Comparison of ENCODE assay signal across 10 cellular contexts in genomic region chr9:136075881-136076678, GRCh38. TPM values are rescaled to one million over a fixed set of nuclear protein-coding genes. Genes with fewer than 3 reads are reported as not detected.
DNase-seq lines count a peak whose midpoint lies in the region; ATAC-seq and TF ChIP-seq lines count a peak whose summit lies in the region.
"Had no signal": no experiment of that assay in that cellular context is flagged by ENCODE, and none has a peak within 500 bp of the region (broad histone marks: within the 10 kb centered on the region; RNA-seq: fewer than 3 reads in every experiment).

No MANE protein-coding gene starts in this region.

- no peak overlapping the region for H2BK5ac ChIP-seq in IMR-90 (ENCODE audit: low read depth, low read length, poor library complexity, severe bottlenecking)

- H2BK15ac ChIP-seq in IMR-90 (ENCODE audit: low read depth, low read length), result no peak overlapping the region

- no peaks in the 10 kb centered on the region for H3K27me3 Mint-ChIP-seq in activated CD8-positive, alpha-beta T cell treated with anti-CD3 and anti-CD28 coated beads for 36 hours
- H3K27me3 Mint-ChIP-seq in naive thymus-derived CD4-positive, alpha-beta T cell, result peaks cover 0 to 6% (median 0%) of the 10 kb centered on the region in 5 donors

- H3K56ac ChIP-seq in IMR-90 (ENCODE audit: extremely low read depth, insufficient read depth, low read length), result no peak overlapping the region

- no peaks in the 10 kb centered on the region for H3K36me3 Mint-ChIP-seq in activated CD8-positive, alpha-beta T cell treated with anti-CD3 and anti-CD28 coated beads for 36 hours (ENCODE audit: low read depth)
- H3K36me3 Mint-ChIP-seq in naive thymus-derived CD4-positive, alpha-beta T cell, result no peaks in the 10 kb centered on the region

- peak overlapping the region; percentile 5 to 76 (median 61); a peak in 19 of 22 replicates for H3K27ac ChIP-seq in BLaER1 treated with 17β-estradiol and CSF1 and Interleukin-3, amounts not matched to agents 10 nM and 100 nM
- no peak overlapping the region for H3K27ac ChIP-seq in IMR-90 (ENCODE audit: insufficient read depth, low read length)
- H3K27ac ChIP-seq in naive thymus-derived CD4-positive, alpha-beta T cell (ENCODE audit: low read depth, low read length), result no peak overlapping the region

- intact Hi-C loops in IMR-90 (cut with micrococcal nuclease), result no loop called here
- intact Hi-C loops in activated CD8-positive, alpha-beta T cell treated with anti-CD3 and anti-CD28 coated beads for 36 hours (cut with micrococcal nuclease), result no loop called here
- intact Hi-C loops in naive thymus-derived CD4-positive, alpha-beta T cell (cut with micrococcal nuclease), result loop anchor here in 1 of 2 donors (10.0 kb wide), 1 partner anchor 51 kb away; no protein-coding TSS in a partner anchor

- H3K4me2 ChIP-seq in BLaER1 treated with 17β-estradiol and CSF1 and Interleukin-3, amounts not matched to agents 10 nM and 100 nM, result peak overlapping the region; percentile 67 to 94 (median 75)
- H3K4me2 ChIP-seq in IMR-90 (ENCODE audit: low read depth, low read length), result no peak overlapping the region

- H3K9me1 ChIP-seq in IMR-90 (ENCODE audit: insufficient read depth, low read length), result peaks cover 7% of the 10 kb centered on the region

- no peak overlapping the region for H4K91ac ChIP-seq in IMR-90 (ENCODE audit: insufficient read depth, low read depth, low read length)

- WGBS in IMR-90 (ENCODE audit: extremely low coverage in 2 of 2, insufficient read length in 1 of 2), 2 experiments, result 92% methylated on average over 16 of the region's 26 CpGs; no CpG with 5 or more reads in 1 of the 2 experiments

- ATAC-seq in IMR-90 (ENCODE audit: low read depth), result no peak
- ATAC-seq in activated CD8-positive, alpha-beta T cell treated with anti-CD3 and anti-CD28 coated beads for 36 hours, result peak; percentile 77
- ATAC-seq in naive thymus-derived CD4-positive, alpha-beta T cell, result peak; percentile 81

- no peak overlapping the region for H3K27ac Mint-ChIP-seq in activated CD8-positive, alpha-beta T cell treated with anti-CD3 and anti-CD28 coated beads for 36 hours
- H3K27ac Mint-ChIP-seq in naive thymus-derived CD4-positive, alpha-beta T cell, result peak overlapping the region in 8 of 9 donors; percentile 16 to 83 (median 62)

- no TSS peak for BruUV-seq in IMR-90 (replicated peaks; lab: Mats Ljungman, UMichigan)

- peak overlapping the region in 3 of 10 experiments; percentile 0 to 13 (median 12); a peak in 4 of 20 replicates for H3K4me3 ChIP-seq in BLaER1 treated with 17β-estradiol and CSF1 and Interleukin-3, amounts not matched to agents 10 nM and 100 nM
- H3K4me3 ChIP-seq in IMR-90 (ENCODE audit: insufficient read depth, low read depth, low read length), result no peak overlapping the region
- no peak overlapping the region for H3K4me3 ChIP-seq in naive thymus-derived CD4-positive, alpha-beta T cell (ENCODE audit: low read length)
- H3K4me3 ChIP-seq: MG63 had no signal

- no peak overlapping the region for H2BK20ac ChIP-seq in IMR-90 (ENCODE audit: low read depth, low read length)

- in situ Hi-C loops in IMR-90 (cut with MboI; ENCODE audit: low sequenced_read_pairs), result no loop called here
- in situ Hi-C loops in GM13976 (cut with MboI; ENCODE audit: low sequenced_read_pairs, unreplicated experiment), result no loop called here

- POLR2A ChIA-PET in IMR-90 (lab: Charles Lee; ENCODE audit: unreplicated experiment), result no interaction called here
- POLR2A ChIA-PET in activated CD8-positive, alpha-beta T cell treated with anti-CD3 and anti-CD28 coated beads for 36 hours (lab: Charles Lee), result no interaction called here
- POLR2A ChIA-PET in naive thymus-derived CD4-positive, alpha-beta T cell (lab: Charles Lee), result no interaction called here

- H4K20me1 ChIP-seq in BLaER1 treated with 17β-estradiol and CSF1 and Interleukin-3, amounts not matched to agents 10 nM and 100 nM, result peaks cover 0 to 75% (median 0%) of the 10 kb centered on the region in 11 experiments; a peak in 6 of 22 replicates
- H4K20me1 ChIP-seq in IMR-90 (ENCODE audit: insufficient read depth, low read length), result peaks cover 75% of the 10 kb centered on the region

- no peak for TF ChIP-seq RAD21 in IMR-90 (IDR thresholded peaks at IDR 0.05; ENCODE audit: low read length)

- H3K14ac ChIP-seq in IMR-90 (replicated peaks; ENCODE audit: low read depth, low read length), result no peak overlapping the region

- H3K18ac ChIP-seq in IMR-90 (ENCODE audit: low read depth, low read length), result no peak overlapping the region

- H3K4me1 Mint-ChIP-seq in activated CD8-positive, alpha-beta T cell treated with anti-CD3 and anti-CD28 coated beads for 36 hours (ENCODE audit: low read depth), result peaks cover 12% of the 10 kb centered on the region
- peaks cover 2 to 28% (median 16%) of the 10 kb centered on the region in 7 donors for H3K4me1 Mint-ChIP-seq in naive thymus-derived CD4-positive, alpha-beta T cell

- peaks cover 0 to 10% (median 0%) of the 10 kb centered on the region in 11 experiments; a peak in 3 of 22 replicates for H3K27me3 ChIP-seq in BLaER1 treated with 17β-estradiol and CSF1 and Interleukin-3, amounts not matched to agents 10 nM and 100 nM
- H3K27me3 ChIP-seq in IMR-90 (ENCODE audit: control insufficient read depth, insufficient read depth, low read length), result no peaks in the 10 kb centered on the region
- H3K27me3 ChIP-seq in naive thymus-derived CD4-positive, alpha-beta T cell (ENCODE audit: control insufficient read depth in 2 of 2, insufficient read depth in 2 of 2, low read length in 2 of 2), result no peaks in the 10 kb centered on the region
- H3K27me3 ChIP-seq: MG63 had no signal

- peaks cover 35 to 66% (median 61%) of the 10 kb centered on the region in 10 experiments for H3K4me1 ChIP-seq in BLaER1 treated with 17β-estradiol and CSF1 and Interleukin-3, amounts not matched to agents 10 nM and 100 nM
- H3K4me1 ChIP-seq in IMR-90 (ENCODE audit: control insufficient read depth, insufficient read depth, low read length), result peaks cover 2% of the 10 kb centered on the region; the same call in 1 of the 2 replicates
- H3K4me1 ChIP-seq in naive thymus-derived CD4-positive, alpha-beta T cell (ENCODE audit: control insufficient read depth in 2 of 2, insufficient read depth in 2 of 2, low read length in 2 of 2), result peaks cover 0 to 4% of the 10 kb centered on the region in 2 donors

- H3K79me1 ChIP-seq in IMR-90 (ENCODE audit: low read depth in 1 of 2, low read length in 2 of 2), result peaks cover 29 to 74% of the 10 kb centered on the region in 2 experiments

- no peak overlapping the region for H4K8ac ChIP-seq in IMR-90 (ENCODE audit: low read depth in 2 of 2, low read length in 2 of 2)

- no peak overlapping the region for H2AK5ac ChIP-seq in IMR-90 (ENCODE audit: low read depth, low read length)

- H3K9ac ChIP-seq in BLaER1 treated with 17β-estradiol and CSF1 and Interleukin-3, amounts not matched to agents 10 nM and 100 nM, result peak overlapping the region; percentile 24 to 69 (median 42); a peak in 18 of 22 replicates
- H3K9ac ChIP-seq in IMR-90 (ENCODE audit: low read depth, low read length), result no peak overlapping the region

- CTCF ChIA-PET in IMR-90 (lab: Yijun Ruan, JAX), result no interaction called here
- CTCF ChIA-PET in activated CD8-positive, alpha-beta T cell treated with anti-CD3 and anti-CD28 coated beads for 36 hours (lab: Charles Lee), result no interaction called here
- CTCF ChIA-PET in naive thymus-derived CD4-positive, alpha-beta T cell (lab: Charles Lee), result no interaction called here

- DNase-seq in IMR-90 (no peak), GM13976 (ENCODE audit: low spot score) (no peak), NCI-H446 treated with DMSO at 0.1 percent for 48 hours (lab: John Stamatoyannopoulos, UW) (no peak), NCI-H2227 (lab: John Stamatoyannopoulos, UW; ENCODE audit: unreplicated experiment) (no peak), COLO829 (ENCODE audit: low spot score) (no peak)
- peak; percentile 34 for DNase-seq in activated CD8-positive, alpha-beta T cell treated with anti-CD3 and anti-CD28 coated beads for 36 hours
- peak in 1 of 9 donors; percentile 23 for DNase-seq in naive thymus-derived CD4-positive, alpha-beta T cell
- DNase-seq: MG63, NCI-H345 had no signal

- H3K4me3 Mint-ChIP-seq in activated CD8-positive, alpha-beta T cell treated with anti-CD3 and anti-CD28 coated beads for 36 hours, result peak overlapping the region; percentile 4
- H3K4me3 Mint-ChIP-seq in naive thymus-derived CD4-positive, alpha-beta T cell, result peak overlapping the region in 9 of 10 donors; percentile 45 to 79 (median 62)

- TF ChIP-seq POLR2A in IMR-90 (IDR thresholded peaks at IDR 0.05; ENCODE audit: low read depth, low read length), result no peak

- no peak overlapping the region for H2AFZ ChIP-seq in IMR-90 (replicated peaks; ENCODE audit: low read length, poor library complexity)

- no peak overlapping the region for H3K4ac ChIP-seq in IMR-90 (ENCODE audit: low read depth, low read length)

- H2AK9ac ChIP-seq in IMR-90 (replicated peaks; ENCODE audit: low read depth, low read length, poor library complexity), result peak overlapping the region; percentile 55

- H4K5ac ChIP-seq in IMR-90 (ENCODE audit: low read depth, low read length), result no peak overlapping the region

- TF ChIP-seq CTCF in IMR-90 (conservative IDR thresholded peaks at IDR 0.05; ENCODE audit: low read depth, low read length), result no peak
- TF ChIP-seq CTCF in activated CD8-positive, alpha-beta T cell treated with anti-CD3 and anti-CD28 coated beads for 36 hours (IDR thresholded peaks at IDR 0.05), result no peak
- no peak for TF ChIP-seq CTCF in GM13976 (IDR thresholded peaks at IDR 0.05; ENCODE audit: borderline replicate concordance, control extremely low read depth, extremely low read depth, insufficient read depth, missing control alignments)

- no peak overlapping the region for H3K23ac ChIP-seq in IMR-90 (ENCODE audit: low read depth, low read length)

- H3K9me3 Mint-ChIP-seq in activated CD8-positive, alpha-beta T cell treated with anti-CD3 and anti-CD28 coated beads for 36 hours, result no peaks in the 10 kb centered on the region
- no peaks in the 10 kb centered on the region for H3K9me3 Mint-ChIP-seq in naive thymus-derived CD4-positive, alpha-beta T cell

- no peaks in the 10 kb centered on the region for H3K9me3 ChIP-seq in BLaER1 treated with 17β-estradiol and CSF1 and Interleukin-3, amounts not matched to agents 10 nM and 100 nM (replicated peaks in 1 of 11)
- no peaks in the 10 kb centered on the region for H3K9me3 ChIP-seq in IMR-90 (ENCODE audit: control insufficient read depth, insufficient read depth, low read length)
- no peaks in the 10 kb centered on the region for H3K9me3 ChIP-seq in naive thymus-derived CD4-positive, alpha-beta T cell (ENCODE audit: control insufficient read depth in 2 of 3, low read length in 3 of 3)
- H3K9me3 ChIP-seq: MG63 had no signal

- H2BK120ac ChIP-seq in IMR-90 (ENCODE audit: low read depth, low read length), result no peak overlapping the region

- dilution Hi-C loops in IMR-90 (cut with HindIII; ENCODE audit: low sequenced_read_pairs, unreplicated experiment), result no loop called here

- peaks cover 0 to 32% (median 0%) of the 10 kb centered on the region in 11 experiments; a peak in 3 of 22 replicates for H3K36me3 ChIP-seq in BLaER1 treated with 17β-estradiol and CSF1 and Interleukin-3, amounts not matched to agents 10 nM and 100 nM
- H3K36me3 ChIP-seq in IMR-90 (ENCODE audit: control insufficient read depth, insufficient read depth, low read length), result peaks cover 20% of the 10 kb centered on the region
- H3K36me3 ChIP-seq in naive thymus-derived CD4-positive, alpha-beta T cell (ENCODE audit: control insufficient read depth in 2 of 3, insufficient read depth in 3 of 3, low read length in 3 of 3), result no peaks in the 10 kb centered on the region

RNA-seq across cellular contexts. Expression of gene NACC2, which starts 19.0 kb away (rescaled TPM):
- total RNA-seq in IMR-90 (2012; rRNA removed), result 7.9 and 11.1 TPM in 2 replicates
- 19.0 and 21.2 TPM in 2 replicates for polyA plus RNA-seq in IMR-90 (2012; rRNA removed)
- 16.0 and 22.9 TPM in 2 replicates for polyA plus RNA-seq in IMR-90 (2012; cell fraction: cytosol; rRNA removed)
- 27.3 and 39.1 TPM in 2 replicates for polyA plus RNA-seq in IMR-90 (2012; cell fraction: nucleus; rRNA removed; ENCODE audit: low replicate concordance)
- 1 to 10 TPM; 6.0 to 6.2 TPM for total RNA-seq in activated CD8-positive, alpha-beta T cell treated with anti-CD3 and anti-CD28 coated beads for 36 hours
- 10 to 100 TPM in 1 of 5 experiments, 1 to 10 TPM in 4; 2.7 to 17.7 (median 8.2) TPM for total RNA-seq in naive thymus-derived CD4-positive, alpha-beta T cell
- under 1 TPM; 0.92 to 0.97 TPM for polyA plus RNA-seq in naive thymus-derived CD4-positive, alpha-beta T cell

RNA-seq across cellular contexts. Expression of gene TMEM250, which starts 42.6 kb away (rescaled TPM):
- 12.5 and 14.0 TPM in 2 replicates for total RNA-seq in IMR-90 (2012; rRNA removed)
- 17.5 and 18.6 TPM in 2 replicates for polyA plus RNA-seq in IMR-90 (2012; rRNA removed)
- polyA plus RNA-seq in IMR-90 (2012; cell fraction: cytosol; rRNA removed), result 29.9 and 32.6 TPM in 2 replicates
- polyA plus RNA-seq in IMR-90 (2012; cell fraction: nucleus; rRNA removed; ENCODE audit: low replicate concordance), result 12.4 and 30.2 TPM in 2 replicates
- total RNA-seq in activated CD8-positive, alpha-beta T cell treated with anti-CD3 and anti-CD28 coated beads for 36 hours, result 10 to 100 TPM; 24.4 to 25.9 TPM
- 10 to 100 TPM; 16.4 to 55.3 (median 41.3) TPM for total RNA-seq in naive thymus-derived CD4-positive, alpha-beta T cell
- polyA plus RNA-seq in naive thymus-derived CD4-positive, alpha-beta T cell, result 10 to 100 TPM; 42.2 to 61.8 TPM

Comparison
In these comparisons a context has a peak if more than half of its experiments do, and no peak if none do; other contexts are left out.
1. H3K27ac ChIP-seq: peak in BLaER1 treated with 17β-estradiol and CSF1 and Interleukin-3, amounts not matched to agents 10 nM and 100 nM (11 of 11); none in IMR-90 (single experiment) and naive thymus-derived CD4-positive, alpha-beta T cell (single experiment).